In the genomic region with DNA sequence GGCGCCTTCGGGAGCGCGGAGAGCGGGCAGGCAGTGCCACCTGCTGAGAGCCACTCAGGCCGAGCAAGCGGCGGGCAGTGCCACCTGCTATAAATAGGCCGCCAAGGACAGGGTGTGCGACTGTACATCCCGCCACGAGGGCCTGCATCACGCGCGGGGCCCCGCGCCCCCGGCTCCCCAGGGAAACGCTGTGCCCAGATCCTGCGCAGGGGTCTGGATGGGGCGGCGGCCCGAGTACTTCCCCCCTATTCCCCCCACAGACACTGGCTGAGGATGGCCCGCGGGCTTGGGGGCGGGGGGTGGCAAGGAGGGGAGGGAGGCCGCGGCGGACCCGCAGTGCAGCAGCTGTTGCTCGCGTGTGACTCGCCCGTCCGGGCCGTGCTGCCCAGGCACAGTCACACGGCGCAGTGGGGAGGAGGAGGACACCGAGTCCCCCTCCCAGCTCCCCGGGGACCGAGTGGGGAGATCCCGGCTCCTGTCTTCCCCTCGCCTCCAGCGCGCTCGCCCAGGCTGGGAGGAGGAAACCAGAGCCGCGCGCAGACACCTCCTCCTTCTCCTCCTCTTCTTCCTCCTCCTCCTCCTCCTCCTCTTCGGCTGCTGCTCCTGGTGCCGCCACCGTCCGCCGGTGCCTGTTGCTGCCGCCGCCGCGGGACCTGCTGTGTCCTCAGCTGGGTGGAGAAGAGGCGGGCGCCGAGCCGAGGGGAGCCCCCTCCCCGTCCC, we compare ENCODE assay signal across 8 cellular contexts. TPM values are rescaled to one million over a fixed set of nuclear protein-coding genes. Genes with fewer than 3 reads are reported as not detected.
A peak's percentile ranks its signal among the peaks of the same experiment; 100 is the strongest.
DNase-seq lines count a peak whose midpoint lies in the region; ATAC-seq lines count a peak whose summit lies in the region.

A gene with protein sequence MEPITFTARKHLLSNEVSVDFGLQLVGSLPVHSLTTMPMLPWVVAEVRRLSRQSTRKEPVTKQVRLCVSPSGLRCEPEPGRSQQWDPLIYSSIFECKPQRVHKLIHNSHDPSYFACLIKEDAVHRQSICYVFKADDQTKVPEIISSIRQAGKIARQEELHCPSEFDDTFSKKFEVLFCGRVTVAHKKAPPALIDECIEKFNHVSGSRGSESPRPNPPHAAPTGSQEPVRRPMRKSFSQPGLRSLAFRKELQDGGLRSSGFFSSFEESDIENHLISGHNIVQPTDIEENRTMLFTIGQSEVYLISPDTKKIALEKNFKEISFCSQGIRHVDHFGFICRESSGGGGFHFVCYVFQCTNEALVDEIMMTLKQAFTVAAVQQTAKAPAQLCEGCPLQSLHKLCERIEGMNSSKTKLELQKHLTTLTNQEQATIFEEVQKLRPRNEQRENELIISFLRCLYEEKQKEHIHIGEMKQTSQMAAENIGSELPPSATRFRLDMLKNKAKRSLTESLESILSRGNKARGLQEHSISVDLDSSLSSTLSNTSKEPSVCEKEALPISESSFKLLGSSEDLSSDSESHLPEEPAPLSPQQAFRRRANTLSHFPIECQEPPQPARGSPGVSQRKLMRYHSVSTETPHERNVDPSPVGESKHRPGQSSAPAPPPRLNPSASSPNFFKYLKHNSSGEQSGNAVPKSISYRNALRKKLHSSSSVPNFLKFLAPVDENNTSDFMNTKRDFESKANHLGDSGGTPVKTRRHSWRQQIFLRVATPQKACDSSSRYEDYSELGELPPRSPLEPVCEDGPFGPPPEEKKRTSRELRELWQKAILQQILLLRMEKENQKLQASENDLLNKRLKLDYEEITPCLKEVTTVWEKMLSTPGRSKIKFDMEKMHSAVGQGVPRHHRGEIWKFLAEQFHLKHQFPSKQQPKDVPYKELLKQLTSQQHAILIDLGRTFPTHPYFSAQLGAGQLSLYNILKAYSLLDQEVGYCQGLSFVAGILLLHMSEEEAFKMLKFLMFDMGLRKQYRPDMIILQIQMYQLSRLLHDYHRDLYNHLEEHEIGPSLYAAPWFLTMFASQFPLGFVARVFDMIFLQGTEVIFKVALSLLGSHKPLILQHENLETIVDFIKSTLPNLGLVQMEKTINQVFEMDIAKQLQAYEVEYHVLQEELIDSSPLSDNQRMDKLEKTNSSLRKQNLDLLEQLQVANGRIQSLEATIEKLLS (N-terminal part only) (plus strand): TSS at position 584 of the 720 bp plus-strand sequence. CDS start 11,012 bp downstream, outside the sequence.

- no peaks in the 10 kb centered on the region for H3K9me3 Mint-ChIP-seq in activated CD8-positive, alpha-beta memory T cell treated with anti-CD3 and anti-CD28 coated beads, Interleukin-2, amount 10 ng/mL, durations not matched to agents 7 days and 5 days (ENCODE audit: low read depth)
- H3K9me3 Mint-ChIP-seq in naive thymus-derived CD4-positive, alpha-beta T cell = no peaks in the 10 kb centered on the region
- H3K9me3 Mint-ChIP-seq in stimulated activated naive CD8-positive, alpha-beta T cell treated with anti-CD3 and anti-CD28 coated beads, Interleukin-15, Interleukin-2, amounts not matched to agents 100 ng/mL and 50 ng/mL, for 24 hours = no peaks in the 10 kb centered on the region

- WGBS in esophagus, 2 donors = 1 to 2% methylated on average over 33 to 63 of the region's 63 CpGs

- CTCF ChIA-PET in activated CD8-positive, alpha-beta memory T cell treated with anti-CD3 and anti-CD28 coated beads, Interleukin-2, amount 10 ng/mL, durations not matched to agents 7 days and 5 days (lab: Charles Lee) = interaction anchor here (1.0 to 2.3 kb wide), 5 partner anchors 15 to 87 kb away, joined by 3 to 11 read pairs (median 3); partner anchors contain the start of gene PGM2
- CTCF ChIA-PET in naive thymus-derived CD4-positive, alpha-beta T cell (lab: Charles Lee) = interaction anchor here (0.6 to 1.0 kb wide), 3 partner anchors 87 to 288 kb away, joined by 3 read pairs; no protein-coding TSS in a partner anchor

- H3K4me3 ChIP-seq in esophagus (ENCODE audit: low read depth in 1 of 2, low read length in 2 of 2) = peak within 1 kb of the TSS; percentile 74 to 81
- peak within 1 kb of the TSS; percentile 51 for H3K4me3 ChIP-seq in naive thymus-derived CD4-positive, alpha-beta T cell (ENCODE audit: low read length)

- ATAC-seq in HG02885 (IDR thresholded peaks at IDR 0.05; ENCODE audit: poor library complexity, unreplicated experiment) = peak; percentile 32
- peak; percentile 45 for ATAC-seq in activated CD8-positive, alpha-beta memory T cell treated with anti-CD3 and anti-CD28 coated beads, Interleukin-2, amount 10 ng/mL, durations not matched to agents 7 days and 5 days
- ATAC-seq in naive thymus-derived CD4-positive, alpha-beta T cell = peak; percentile 49

- H3K27me3 Mint-ChIP-seq in activated CD8-positive, alpha-beta memory T cell treated with anti-CD3 and anti-CD28 coated beads, Interleukin-2, amount 10 ng/mL, durations not matched to agents 7 days and 5 days = peaks cover 6% of the 10 kb centered on the region
- H3K27me3 Mint-ChIP-seq in naive thymus-derived CD4-positive, alpha-beta T cell = peaks cover 0 to 5% (median 0%) of the 10 kb centered on the region in 5 donors
- peaks cover 6% of the 10 kb centered on the region for H3K27me3 Mint-ChIP-seq in stimulated activated naive CD8-positive, alpha-beta T cell treated with anti-CD3 and anti-CD28 coated beads, Interleukin-15, Interleukin-2, amounts not matched to agents 100 ng/mL and 50 ng/mL, for 24 hours

- peaks cover 14% of the 10 kb centered on the region for H3K36me3 Mint-ChIP-seq in activated CD8-positive, alpha-beta memory T cell treated with anti-CD3 and anti-CD28 coated beads, Interleukin-2, amount 10 ng/mL, durations not matched to agents 7 days and 5 days
- peaks cover 0 to 9% (median 0%) of the 10 kb centered on the region in 5 donors for H3K36me3 Mint-ChIP-seq in naive thymus-derived CD4-positive, alpha-beta T cell
- no peaks in the 10 kb centered on the region for H3K36me3 Mint-ChIP-seq in stimulated activated naive CD8-positive, alpha-beta T cell treated with anti-CD3 and anti-CD28 coated beads, Interleukin-15, Interleukin-2, amounts not matched to agents 100 ng/mL and 50 ng/mL, for 24 hours (ENCODE audit: low read depth)

- H3K36me3 ChIP-seq in esophagus (ENCODE audit: control insufficient read depth in 2 of 2, insufficient read depth in 2 of 2, low read length in 1 of 2) = no peaks in the 10 kb centered on the region
- peaks cover 0 to 2% (median 0%) of the 10 kb centered on the region in 3 experiments for H3K36me3 ChIP-seq in naive thymus-derived CD4-positive, alpha-beta T cell (ENCODE audit: control insufficient read depth in 2 of 3, insufficient read depth in 3 of 3, low read length in 3 of 3)

- POLR2A ChIA-PET in naive thymus-derived CD4-positive, alpha-beta T cell (lab: Charles Lee) = interaction anchor here (0.6 to 2.6 kb wide), 6 partner anchors 20 to 1639 kb away, joined by 3 to 15 read pairs (median 4); partner anchors contain the start of gene PGM2

- DNase-seq in NCI-H2081 (lab: John Stamatoyannopoulos, UW) = peak; percentile 23 to 57
- no peak for DNase-seq in NCI-H2081 treated with DMSO at 0.1 percent for 48 hours (lab: John Stamatoyannopoulos, UW)
- DNase-seq in NCI-H524 treated with DMSO at 0.1 percent for 48 hours (lab: John Stamatoyannopoulos, UW) = peak; percentile 31
- DNase-seq in activated CD8-positive, alpha-beta memory T cell treated with anti-CD3 and anti-CD28 coated beads, Interleukin-2, amount 10 ng/mL, durations not matched to agents 7 days and 5 days = peak; percentile 66
- peak in 8 of 9 donors; percentile 5 to 32 (median 24) for DNase-seq in naive thymus-derived CD4-positive, alpha-beta T cell

- no peaks in the 10 kb centered on the region for H3K9me3 ChIP-seq in esophagus (ENCODE audit: control insufficient read depth in 2 of 2, insufficient read depth in 1 of 2, low read depth in 1 of 2, low read length in 1 of 2)
- no peaks in the 10 kb centered on the region for H3K9me3 ChIP-seq in naive thymus-derived CD4-positive, alpha-beta T cell (ENCODE audit: control insufficient read depth in 2 of 3, low read length in 3 of 3)

- peak within 1 kb of the TSS; percentile 87 for H3K4me3 Mint-ChIP-seq in activated CD8-positive, alpha-beta memory T cell treated with anti-CD3 and anti-CD28 coated beads, Interleukin-2, amount 10 ng/mL, durations not matched to agents 7 days and 5 days
- peak within 1 kb of the TSS; percentile 88 to 100 (median 96) for H3K4me3 Mint-ChIP-seq in naive thymus-derived CD4-positive, alpha-beta T cell
- H3K4me3 Mint-ChIP-seq in stimulated activated naive CD8-positive, alpha-beta T cell treated with anti-CD3 and anti-CD28 coated beads, Interleukin-15, Interleukin-2, amounts not matched to agents 100 ng/mL and 50 ng/mL, for 24 hours = peak within 1 kb of the TSS; percentile 86

- H3K27ac Mint-ChIP-seq in activated CD8-positive, alpha-beta memory T cell treated with anti-CD3 and anti-CD28 coated beads, Interleukin-2, amount 10 ng/mL, durations not matched to agents 7 days and 5 days = peak within 1 kb of the TSS; percentile 91
- peak within 1 kb of the TSS; percentile 86 to 97 (median 92) for H3K27ac Mint-ChIP-seq in naive thymus-derived CD4-positive, alpha-beta T cell
- peak within 1 kb of the TSS; percentile 94 for H3K27ac Mint-ChIP-seq in stimulated activated naive CD8-positive, alpha-beta T cell treated with anti-CD3 and anti-CD28 coated beads, Interleukin-15, Interleukin-2, amounts not matched to agents 100 ng/mL and 50 ng/mL, for 24 hours

- peaks cover 32% of the 10 kb centered on the region for H3K4me1 Mint-ChIP-seq in activated CD8-positive, alpha-beta memory T cell treated with anti-CD3 and anti-CD28 coated beads, Interleukin-2, amount 10 ng/mL, durations not matched to agents 7 days and 5 days
- H3K4me1 Mint-ChIP-seq in naive thymus-derived CD4-positive, alpha-beta T cell = peaks cover 20 to 57% (median 47%) of the 10 kb centered on the region in 7 donors
- H3K4me1 Mint-ChIP-seq in stimulated activated naive CD8-positive, alpha-beta T cell treated with anti-CD3 and anti-CD28 coated beads, Interleukin-15, Interleukin-2, amounts not matched to agents 100 ng/mL and 50 ng/mL, for 24 hours (ENCODE audit: low read depth) = peaks cover 50% of the 10 kb centered on the region

- intact Hi-C loops in naive thymus-derived CD4-positive, alpha-beta T cell (cut with micrococcal nuclease) = loop anchor here (1.0 to 5.0 kb wide), 15 partner anchors 18 to 1503 kb away; partner anchors contain the start of genes PGM2 (in 2 of the 2), KLF3 (in 1 of the 2), RELL1 (in 1 of the 2) and TLR6 (in 1 of the 2)

- peak within 1 kb of the TSS; percentile 69 to 74 for H3K27ac ChIP-seq in esophagus (ENCODE audit: low read depth in 2 of 2, low read length in 1 of 2)
- peak within 1 kb of the TSS; percentile 69 for H3K27ac ChIP-seq in naive thymus-derived CD4-positive, alpha-beta T cell (ENCODE audit: low read depth, low read length)

- no peaks in the 10 kb centered on the region for H3K27me3 ChIP-seq in esophagus (ENCODE audit: control insufficient read depth in 1 of 2, insufficient read depth in 2 of 2, low read length in 2 of 2)
- H3K27me3 ChIP-seq in naive thymus-derived CD4-positive, alpha-beta T cell (ENCODE audit: control insufficient read depth in 2 of 2, insufficient read depth in 2 of 2, low read length in 2 of 2) = no peaks in the 10 kb centered on the region

- peaks cover 0 to 8% of the 10 kb centered on the region in 2 donors for H3K4me1 ChIP-seq in esophagus (ENCODE audit: control insufficient read depth in 2 of 2, insufficient read depth in 2 of 2, low read length in 1 of 2)
- H3K4me1 ChIP-seq in naive thymus-derived CD4-positive, alpha-beta T cell (ENCODE audit: control insufficient read depth in 2 of 2, insufficient read depth in 2 of 2, low read length in 2 of 2) = peaks cover 10 to 25% of the 10 kb centered on the region in 2 donors

RNA-seq across cellular contexts. Expression of the gene that starts here (rescaled TPM):
- total RNA-seq in activated CD8-positive, alpha-beta memory T cell treated with anti-CD3 and anti-CD28 coated beads, Interleukin-2, amount 10 ng/mL, durations not matched to agents 7 days and 5 days = 10 to 100 TPM; 62.9 to 72.2 TPM
- 10 to 100 TPM; 10.4 to 15.3 TPM for polyA plus RNA-seq in esophagus
- total RNA-seq in naive thymus-derived CD4-positive, alpha-beta T cell = 10 to 100 TPM; 44.6 to 66.8 (median 49.6) TPM
- polyA plus RNA-seq in naive thymus-derived CD4-positive, alpha-beta T cell = 10 to 100 TPM; 19.4 to 27.6 TPM
